1 cellular context compared by ENCODE assay signal in genomic region chr3:14410501-14411165, GRCh38.
TF ChIP-seq lines count a peak whose summit lies in the region.

No MANE protein-coding gene starts in this region.

TF ChIP-seq in A549, 52 proteins besides CTCF, POLR2A, EP300 and RAD21 (continued from another document):
- TF ChIP-seq BHLHE40 (IDR thresholded peaks at IDR 0.05; ENCODE audit: low read depth, low read length) (no peak), SREBF2 (IDR thresholded peaks at IDR 0.05) (no peak), RCOR1 (IDR thresholded peaks at IDR 0.05; ENCODE audit: low read depth, low read length) (no peak), NFE2L2 (conservative IDR thresholded peaks at IDR 0.05; ENCODE audit: low read length) (peak; percentile 98), NPAS2 (CRISPR knock-in tag; IDR thresholded peaks at IDR 0.05; ENCODE audit: borderline replicate concordance) (no peak), FOSL2 (IDR thresholded peaks at IDR 0.05) (peak; percentile 52; the same call in 1 of the 2 replicates), FOSL2 (CRISPR knock-in tag; IDR thresholded peaks at IDR 0.05) (peak; percentile 92), NR3C1 (IDR thresholded peaks at IDR 0.05) (no peak), MAFK (IDR thresholded peaks at IDR 0.05; ENCODE audit: partially characterized antibody) (peak; percentile 99), HMGXB4 (CRISPR knock-in tag; IDR thresholded peaks at IDR 0.05; ENCODE audit: borderline replicate concordance) (0 out of 2 replicates have a peak, but pooled peaks have one; percentile 33), POLR2AphosphoS2 (conservative IDR thresholded peaks at IDR 0.05; ENCODE audit: low read length) (no peak; the same call in 1 of the 2 replicates), ELK1 (IDR thresholded peaks at IDR 0.05; ENCODE audit: low read depth, low read length) (no peak), FOSB (CRISPR knock-in tag; IDR thresholded peaks at IDR 0.05) (no peak; the same call in 1 of the 2 replicates), BCL3 (IDR thresholded peaks at IDR 0.05) (no peak), GATA3 (IDR thresholded peaks at IDR 0.05; ENCODE audit: borderline replicate concordance) (peak; percentile 43; the same call in 1 of the 2 replicates), TFCP2L1 (CRISPR knock-in tag; IDR thresholded peaks at IDR 0.05) (0 out of 2 replicates have a peak, but pooled peaks have one; percentile 7), KDM1A (IDR thresholded peaks at IDR 0.05; ENCODE audit: low read depth) (no peak), EHMT2 (IDR thresholded peaks at IDR 0.05; ENCODE audit: low read depth) (no peak), MAX (IDR thresholded peaks at IDR 0.05) (peak; percentile 75), JUNB (IDR thresholded peaks at IDR 0.05) (peak; percentile 63), ZFP36 (IDR thresholded peaks at IDR 0.05; ENCODE audit: borderline replicate concordance, partially characterized antibody) (no peak), CBX8 (IDR thresholded peaks at IDR 0.05) (no peak), HOXA7 (CRISPR knock-in tag; IDR thresholded peaks at IDR 0.05) (no peak; the same call in 1 of the 2 replicates), EHF (CRISPR knock-in tag; IDR thresholded peaks at IDR 0.05) (no peak; the same call in none of the 2 replicates)
TF ChIP-seq in A549: peak in this region for 18.
